ENCODE assay signal across 15 cellular contexts in the genomic region with DNA sequence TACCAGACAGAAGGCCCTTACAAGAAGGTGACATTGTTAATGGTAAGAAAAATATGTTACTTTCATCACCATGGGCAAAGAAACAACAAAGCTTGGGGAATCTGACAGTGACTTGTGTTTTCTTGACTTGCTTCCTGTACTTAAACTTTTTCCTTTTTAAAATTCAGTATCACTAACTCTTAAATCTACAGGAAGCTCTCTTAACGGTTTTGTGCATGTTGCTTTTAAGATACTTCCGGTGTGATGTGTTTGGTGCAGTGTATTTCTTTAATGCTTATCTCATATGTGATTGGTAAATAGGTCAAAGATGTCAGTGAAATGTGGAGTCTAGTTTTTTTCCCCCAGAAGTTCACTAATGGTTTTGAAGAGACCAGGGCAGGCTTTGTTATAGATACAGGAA. TPM values are rescaled to one million over a fixed set of nuclear protein-coding genes. Genes with fewer than 3 reads are reported as not detected.
DNase-seq lines count a peak whose midpoint lies in the region; ATAC-seq and TF ChIP-seq lines count a peak whose summit lies in the region.
"Had no signal": no experiment of that assay in that cellular context is flagged by ENCODE, and none has a peak within 500 bp of the region (broad histone marks: within the 10 kb centered on the region; RNA-seq: fewer than 3 reads in every experiment).

No MANE protein-coding gene starts in this region.

- no peak overlapping the region for H2AFZ ChIP-seq in Karpas-422 (ENCODE audit: low read length)

- no peak overlapping the region for H3K4me2 ChIP-seq in Karpas-422 (ENCODE audit: low read depth, low read length, poor library complexity, severe bottlenecking)

- peaks cover 5% of the 10 kb centered on the region; the same call in 1 of the 2 replicates for H3K9me3 ChIP-seq in Karpas-422 (ENCODE audit: low read length)
- H3K9me3 ChIP-seq in tibial nerve, result peaks cover 0 to 4% (median 0%) of the 10 kb centered on the region in 4 donors

- WGBS in tibial nerve, 2 donors, result 73 to 78% methylated on average over 2 of the region's 2 CpGs

- no peaks in the 10 kb centered on the region for H3K4me1 ChIP-seq in Karpas-422 (ENCODE audit: low read length)
- H3K4me1 ChIP-seq in tibial nerve, result no peaks in the 10 kb centered on the region
- H3K4me1 ChIP-seq: foreskin keratinocyte had no signal

- H4K20me1 ChIP-seq in Karpas-422 (ENCODE audit: insufficient read depth, low read depth, low read length), result no peaks in the 10 kb centered on the region

- no peaks in the 10 kb centered on the region for H3K9me2 ChIP-seq in Karpas-422 (replicated peaks; ENCODE audit: insufficient read depth, low read length)

- H3K27ac ChIP-seq in Karpas-422 (ENCODE audit: low read length) (no peak overlapping the region), tibial nerve (no peak overlapping the region)
- H3K27ac ChIP-seq: foreskin keratinocyte had no signal

- H3K27me3 ChIP-seq in Karpas-422 (ENCODE audit: low read length), result no peaks in the 10 kb centered on the region
- H3K27me3 ChIP-seq in tibial nerve, result no peaks in the 10 kb centered on the region
- H3K27me3 ChIP-seq: foreskin keratinocyte had no signal

- peak overlapping the region; percentile 81 for H3K27ac Mint-ChIP-seq in activated T-cell treated with anti-CD3 and anti-CD28 coated beads, Interleukin-2, amount 50 U/mL, for 24 hours
- peak overlapping the region; percentile 86 to 89 for H3K27ac Mint-ChIP-seq in T-cell
- peak overlapping the region; percentile 39 for H3K27ac Mint-ChIP-seq in activated naive CD8-positive, alpha-beta T cell treated with anti-CD3 and anti-CD28 coated beads, Interleukin-2, amount 50 U/mL, for 24 hours
- peak overlapping the region; percentile 94 for H3K27ac Mint-ChIP-seq in stimulated activated effector memory CD8-positive, alpha-beta T cell treated with anti-CD3 and anti-CD28 coated beads, Interleukin-12 subunit alpha, Interleukin-12 subunit beta, amount 100 ng/mL, for 72 hours
- H3K27ac Mint-ChIP-seq: progenitor cell of endocrine pancreas, WTC11 had no signal

- DNase-seq in activated T-cell treated with anti-CD3 and anti-CD28 coated beads, Interleukin-2, amount 50 U/mL, for 24 hours, result no peak
- DNase-seq in activated T-cell treated with anti-CD3 and anti-CD28 coated beads for 4 hours, result no peak
- peak in 4 of 34 experiments; percentile 6 to 17 (median 11) for DNase-seq in T-cell
- no peak for DNase-seq in activated naive CD8-positive, alpha-beta T cell treated with anti-CD3 and anti-CD28 coated beads, Interleukin-2, amount 50 U/mL, for 24 hours
- no peak for DNase-seq in stimulated activated effector memory CD8-positive, alpha-beta T cell treated with anti-CD3 and anti-CD28 coated beads, Interleukin-12 subunit alpha, Interleukin-12 subunit beta, amount 100 ng/mL, for 72 hours (ENCODE audit: low spot score in 2 of 2)
- no peak for DNase-seq in Karpas-422
- DNase-seq in tibial nerve (ENCODE audit: low spot score in 2 of 2), result no peak
- DNase-seq: aorta, EL, foreskin keratinocyte, SW 1271 had no signal

- POLR2A ChIA-PET in T-cell (lab: Charles Lee), result interaction anchor here (0.5 to 0.9 kb wide), 5 partner anchors 9 to 851 kb away, joined by 3 to 8 read pairs (median 4); a partner anchor contains a TSS

- CTCF ChIA-PET in T-cell (lab: Charles Lee), result interaction anchor here (0.6 to 1.6 kb wide), 5 partner anchors 12 to 115 kb away, joined by 6 to 27 read pairs (median 10); a partner anchor contains a TSS

- TF ChIP-seq POLR2A in tibial nerve (IDR thresholded peaks at IDR 0.05), result no peak

- peaks cover 65% of the 10 kb centered on the region for H3K79me2 ChIP-seq in Karpas-422 (ENCODE audit: low read length)

- no peak overlapping the region for H3K9ac ChIP-seq in Karpas-422 (ENCODE audit: low read length)

- peaks cover 1% of the 10 kb centered on the region for H3K9me3 Mint-ChIP-seq in activated T-cell treated with anti-CD3 and anti-CD28 coated beads, Interleukin-2, amount 50 U/mL, for 24 hours
- peaks cover 0 to 6% (median 0%) of the 10 kb centered on the region in 3 donors for H3K9me3 Mint-ChIP-seq in T-cell
- peaks cover 4% of the 10 kb centered on the region for H3K9me3 Mint-ChIP-seq in activated naive CD8-positive, alpha-beta T cell treated with anti-CD3 and anti-CD28 coated beads, Interleukin-2, amount 50 U/mL, for 24 hours
- H3K9me3 Mint-ChIP-seq in stimulated activated effector memory CD8-positive, alpha-beta T cell treated with anti-CD3 and anti-CD28 coated beads, Interleukin-12 subunit alpha, Interleukin-12 subunit beta, amount 100 ng/mL, for 72 hours, result no peaks in the 10 kb centered on the region

- peaks cover 85% of the 10 kb centered on the region for H3K36me3 Mint-ChIP-seq in activated T-cell treated with anti-CD3 and anti-CD28 coated beads, Interleukin-2, amount 50 U/mL, for 24 hours (ENCODE audit: low read depth)
- H3K36me3 Mint-ChIP-seq in T-cell, result peaks cover 41% of the 10 kb centered on the region
- peaks cover 41% of the 10 kb centered on the region for H3K36me3 Mint-ChIP-seq in activated naive CD8-positive, alpha-beta T cell treated with anti-CD3 and anti-CD28 coated beads, Interleukin-2, amount 50 U/mL, for 24 hours (ENCODE audit: low read depth)
- H3K36me3 Mint-ChIP-seq in stimulated activated effector memory CD8-positive, alpha-beta T cell treated with anti-CD3 and anti-CD28 coated beads, Interleukin-12 subunit alpha, Interleukin-12 subunit beta, amount 100 ng/mL, for 72 hours, result peaks cover 61% of the 10 kb centered on the region

- peaks cover 45% of the 10 kb centered on the region for H3K36me3 ChIP-seq in Karpas-422 (ENCODE audit: insufficient read depth, low read length)
- peaks cover 0 to 33% (median 0%) of the 10 kb centered on the region in 3 donors for H3K36me3 ChIP-seq in tibial nerve

- peaks cover 17% of the 10 kb centered on the region for H3K4me1 Mint-ChIP-seq in activated T-cell treated with anti-CD3 and anti-CD28 coated beads, Interleukin-2, amount 50 U/mL, for 24 hours (ENCODE audit: low read depth)
- H3K4me1 Mint-ChIP-seq in T-cell, result peaks cover 20 to 25% (median 20%) of the 10 kb centered on the region in 3 donors
- H3K4me1 Mint-ChIP-seq in activated naive CD8-positive, alpha-beta T cell treated with anti-CD3 and anti-CD28 coated beads, Interleukin-2, amount 50 U/mL, for 24 hours, result peaks cover 18% of the 10 kb centered on the region
- peaks cover 12% of the 10 kb centered on the region for H3K4me1 Mint-ChIP-seq in stimulated activated effector memory CD8-positive, alpha-beta T cell treated with anti-CD3 and anti-CD28 coated beads, Interleukin-12 subunit alpha, Interleukin-12 subunit beta, amount 100 ng/mL, for 72 hours
- H3K4me1 Mint-ChIP-seq: WTC11 had no signal

- ATAC-seq in T-cell (replicated peaks in 1 of 4), result peak; percentile 83 to 98 (median 94)
- no peak for ATAC-seq in activated naive CD8-positive, alpha-beta T cell treated with anti-CD3 and anti-CD28 coated beads, Interleukin-2, amount 50 U/mL, for 24 hours
- ATAC-seq in stimulated activated effector memory CD8-positive, alpha-beta T cell treated with anti-CD3 and anti-CD28 coated beads, Interleukin-12 subunit alpha, Interleukin-12 subunit beta, amount 100 ng/mL, for 72 hours, result peak; percentile 36
- no peak for ATAC-seq in HG02973 (IDR thresholded peaks at IDR 0.05; ENCODE audit: unreplicated experiment)
- ATAC-seq: foreskin keratinocyte, K562, WTC11 had no signal

- H3K4me3 ChIP-seq in Karpas-422 (ENCODE audit: low read length) (no peak overlapping the region), tibial nerve (no peak overlapping the region)
- H3K4me3 ChIP-seq: K562 had no signal

- no peak for TF ChIP-seq CTCF in tibial nerve (IDR thresholded peaks at IDR 0.05)

- no peaks in the 10 kb centered on the region for H3K27me3 Mint-ChIP-seq in activated T-cell treated with anti-CD3 and anti-CD28 coated beads, Interleukin-2, amount 50 U/mL, for 24 hours
- H3K27me3 Mint-ChIP-seq in T-cell, result no peaks in the 10 kb centered on the region
- no peaks in the 10 kb centered on the region for H3K27me3 Mint-ChIP-seq in activated naive CD8-positive, alpha-beta T cell treated with anti-CD3 and anti-CD28 coated beads, Interleukin-2, amount 50 U/mL, for 24 hours
- H3K27me3 Mint-ChIP-seq: progenitor cell of endocrine pancreas had no signal

- H3K4me3 Mint-ChIP-seq in activated T-cell treated with anti-CD3 and anti-CD28 coated beads, Interleukin-2, amount 50 U/mL, for 24 hours, result no peak overlapping the region
- H3K4me3 Mint-ChIP-seq in T-cell, result peak overlapping the region in 2 of 3 donors; percentile 37 to 41
- H3K4me3 Mint-ChIP-seq in activated naive CD8-positive, alpha-beta T cell treated with anti-CD3 and anti-CD28 coated beads, Interleukin-2, amount 50 U/mL, for 24 hours, result no peak overlapping the region
- peak overlapping the region; percentile 34 for H3K4me3 Mint-ChIP-seq in stimulated activated effector memory CD8-positive, alpha-beta T cell treated with anti-CD3 and anti-CD28 coated beads, Interleukin-12 subunit alpha, Interleukin-12 subunit beta, amount 100 ng/mL, for 72 hours
- H3K4me3 Mint-ChIP-seq: WTC11 had no signal

- no peak for TF ChIP-seq EP300 in tibial nerve (IDR thresholded peaks at IDR 0.05)

RNA-seq across cellular contexts. Expression of a gene that starts 45.2 kb away (rescaled TPM):
- 10 to 100 TPM; 51.1 to 80.6 (median 70.5) TPM for total RNA-seq in T-cell
- total RNA-seq in Karpas-422 (2014; rRNA removed; shearing (Covaris generic); ENCODE audit: low replicate concordance), result 64.3 and 67.7 TPM in 2 replicates
- total RNA-seq in tibial nerve, result 100 to 1,000 TPM; 111 to 139 (median 122) TPM

RNA-seq across cellular contexts. Expression of a gene that starts 47.8 kb away (rescaled TPM):
- 10 to 100 TPM; 32.9 to 39.8 (median 39.2) TPM for total RNA-seq in T-cell
- total RNA-seq in Karpas-422 (2014; rRNA removed; shearing (Covaris generic); ENCODE audit: low replicate concordance), result 81.8 and 95.4 TPM in 2 replicates
- total RNA-seq in tibial nerve, result 10 to 100 TPM; 16.4 to 32.1 (median 20.0) TPM

Comparison
In these comparisons a context has a peak if more than half of its experiments do, and no peak if none do; other contexts are left out.
1. H3K27ac Mint-ChIP-seq: peak in every context shown above with its lines; median percentile 94 in stimulated activated effector memory CD8-positive, alpha-beta T cell treated with anti-CD3 and anti-CD28 coated beads, Interleukin-12 subunit alpha, Interleukin-12 subunit beta, amount 100 ng/mL, for 72 hours; 88 in T-cell; 81 in activated T-cell treated with anti-CD3 and anti-CD28 coated beads, Interleukin-2, amount 50 U/mL, for 24 hours; 39 in activated naive CD8-positive, alpha-beta T cell treated with anti-CD3 and anti-CD28 coated beads, Interleukin-2, amount 50 U/mL, for 24 hours.
2. H3K4me3 Mint-ChIP-seq: peak in T-cell (2 of 3) and stimulated activated effector memory CD8-positive, alpha-beta T cell treated with anti-CD3 and anti-CD28 coated beads, Interleukin-12 subunit alpha, Interleukin-12 subunit beta, amount 100 ng/mL, for 72 hours (single experiment); none in activated T-cell treated with anti-CD3 and anti-CD28 coated beads, Interleukin-2, amount 50 U/mL, for 24 hours (single experiment) and activated naive CD8-positive, alpha-beta T cell treated with anti-CD3 and anti-CD28 coated beads, Interleukin-2, amount 50 U/mL, for 24 hours (single experiment).
3. ATAC-seq: peak in T-cell (4 of 4) and stimulated activated effector memory CD8-positive, alpha-beta T cell treated with anti-CD3 and anti-CD28 coated beads, Interleukin-12 subunit alpha, Interleukin-12 subunit beta, amount 100 ng/mL, for 72 hours (single experiment); none in activated naive CD8-positive, alpha-beta T cell treated with anti-CD3 and anti-CD28 coated beads, Interleukin-2, amount 50 U/mL, for 24 hours (single experiment) and HG02973 (single experiment).